20 cellular contexts compared by ENCODE assay signal in the genomic region with DNA sequence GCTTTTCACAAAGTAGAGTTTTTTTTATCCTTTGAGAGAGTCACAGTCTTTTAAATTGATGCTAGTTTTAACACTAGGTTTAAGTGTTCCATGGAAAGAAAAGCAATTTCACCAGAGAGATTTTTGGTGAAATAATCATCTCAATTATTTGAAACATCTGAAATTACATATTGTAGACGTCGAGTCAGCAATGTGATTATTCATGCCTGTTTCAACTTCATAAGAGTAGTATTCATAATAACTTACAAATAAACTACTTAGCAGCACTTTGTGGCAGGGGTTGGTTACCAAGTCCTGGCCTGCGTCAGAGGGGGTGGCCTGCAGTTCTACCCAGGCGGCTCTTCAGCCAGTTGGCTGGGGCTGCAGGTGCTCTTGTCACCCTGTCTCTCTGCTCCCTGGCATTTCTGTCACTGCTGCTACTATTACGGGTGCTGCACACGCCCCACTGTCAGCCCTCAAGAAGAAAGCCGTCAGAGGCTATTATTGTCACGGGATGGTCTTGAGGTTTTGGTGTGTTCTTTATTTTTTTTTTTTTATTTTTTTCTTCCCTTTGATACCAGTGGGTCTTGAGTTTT. TPM values are rescaled to one million over a fixed set of nuclear protein-coding genes. Genes with fewer than 3 reads are reported as not detected.
DNase-seq lines count a peak whose midpoint lies in the region; ATAC-seq and TF ChIP-seq lines count a peak whose summit lies in the region.
"Had no signal": no experiment of that assay in that cellular context is flagged by ENCODE, and none has a peak within 500 bp of the region (broad histone marks: within the 10 kb centered on the region; RNA-seq: fewer than 3 reads in every experiment).

No MANE protein-coding gene starts in this region.

- no peak overlapping the region for H3K4me3 Mint-ChIP-seq in activated naive CD4-positive, alpha-beta T cell treated with anti-CD3 and anti-CD28 coated beads, Interleukin-2, amount 50 U/mL, for 24 hours
- H3K4me3 Mint-ChIP-seq in effector memory CD8-positive, alpha-beta T cell = no peak overlapping the region
- H3K4me3 Mint-ChIP-seq in GM23338 = no peak overlapping the region
- H3K4me3 Mint-ChIP-seq: CD8-positive, alpha-beta memory T cell; nephron had no signal

- peaks cover 59% of the 10 kb centered on the region for H3K4me1 Mint-ChIP-seq in activated naive CD4-positive, alpha-beta T cell treated with anti-CD3 and anti-CD28 coated beads, Interleukin-2, amount 50 U/mL, for 24 hours
- peaks cover 4 to 5% of the 10 kb centered on the region in 2 donors for H3K4me1 Mint-ChIP-seq in effector memory CD8-positive, alpha-beta T cell (ENCODE audit: low read depth in 2 of 2)
- peaks cover 8% of the 10 kb centered on the region for H3K4me1 Mint-ChIP-seq in GM23338

- H3K27ac ChIP-seq in GM23338 (ENCODE audit: low read depth) = no peak overlapping the region
- H3K27ac ChIP-seq: prostate gland, vagina had no signal

- no peaks in the 10 kb centered on the region for H3K27me3 ChIP-seq in GM23338 (ENCODE audit: insufficient read depth)
- H3K27me3 ChIP-seq: vagina had no signal

- no peaks in the 10 kb centered on the region for H3K9me2 ChIP-seq in GM23338 (ENCODE audit: insufficient read depth)

- H3F3A ChIP-seq in GM23338 (replicated peaks; ENCODE audit: low read depth) = no peaks in the 10 kb centered on the region

- H3K4me3 ChIP-seq in GM23338 = no peak overlapping the region
- H3K4me3 ChIP-seq: prostate gland, vagina had no signal

- H3K27ac Mint-ChIP-seq in activated naive CD4-positive, alpha-beta T cell treated with anti-CD3 and anti-CD28 coated beads, Interleukin-2, amount 50 U/mL, for 24 hours = peak overlapping the region; percentile 23
- H3K27ac Mint-ChIP-seq in effector memory CD8-positive, alpha-beta T cell = no peak overlapping the region
- no peak overlapping the region for H3K27ac Mint-ChIP-seq in GM23338
- H3K27ac Mint-ChIP-seq: nephron had no signal

- peaks cover 16% of the 10 kb centered on the region for H3K36me3 Mint-ChIP-seq in activated naive CD4-positive, alpha-beta T cell treated with anti-CD3 and anti-CD28 coated beads, Interleukin-2, amount 50 U/mL, for 24 hours
- peaks cover 43% of the 10 kb centered on the region for H3K36me3 Mint-ChIP-seq in effector memory CD8-positive, alpha-beta T cell (ENCODE audit: insufficient read depth)
- no peaks in the 10 kb centered on the region for H3K36me3 Mint-ChIP-seq in GM23338 (ENCODE audit: low read depth)

- no peak for TF ChIP-seq CTCF in GM23338 (conservative IDR thresholded peaks at IDR 0.05; ENCODE audit: low read depth in 2 of 2)

- no peaks in the 10 kb centered on the region for H3K4me1 ChIP-seq in GM23338 (ENCODE audit: insufficient read depth)
- H3K4me1 ChIP-seq: vagina had no signal

- ATAC-seq in effector memory CD8-positive, alpha-beta T cell (replicated peaks) = peak; percentile 32
- ATAC-seq in GM23338 = no peak
- no peak for ATAC-seq in GM19035 (IDR thresholded peaks at IDR 0.05; ENCODE audit: unreplicated experiment)
- ATAC-seq: Panc1 had no signal

- H3K79me2 ChIP-seq in GM23338 (replicated peaks; ENCODE audit: insufficient read depth) = no peaks in the 10 kb centered on the region

- no peak overlapping the region for H2AFZ ChIP-seq in GM23338

- no peaks in the 10 kb centered on the region for H3K9me3 Mint-ChIP-seq in activated naive CD4-positive, alpha-beta T cell treated with anti-CD3 and anti-CD28 coated beads, Interleukin-2, amount 50 U/mL, for 24 hours
- no peaks in the 10 kb centered on the region for H3K9me3 Mint-ChIP-seq in effector memory CD8-positive, alpha-beta T cell
- no peaks in the 10 kb centered on the region for H3K9me3 Mint-ChIP-seq in GM23338
- H3K9me3 Mint-ChIP-seq: CD8-positive, alpha-beta memory T cell; nephron had no signal

- no peak overlapping the region for H3K4me2 ChIP-seq in GM23338

- H4K20me1 ChIP-seq in GM23338 (replicated peaks; ENCODE audit: insufficient read depth) = no peaks in the 10 kb centered on the region

- H3K36me3 ChIP-seq in GM23338 (ENCODE audit: insufficient read depth) = no peaks in the 10 kb centered on the region
- H3K36me3 ChIP-seq: prostate gland had no signal

- DNase-seq in activated naive CD4-positive, alpha-beta T cell (lab: John Stamatoyannopoulos, UW) = no peak
- no peak for DNase-seq in effector memory CD8-positive, alpha-beta T cell
- DNase-seq in hepatic stellate cell (ENCODE audit: low spot score) = peak; percentile 3
- no peak for DNase-seq in NCI-H2107 treated with DMSO at 0.1 percent for 48 hours (lab: John Stamatoyannopoulos, UW; ENCODE audit: unreplicated experiment)
- no peak for DNase-seq in GM23338 (ENCODE audit: low spot score)
- DNase-seq in NCI-H1436 treated with DMSO at 0.1 percent for 48 hours (lab: John Stamatoyannopoulos, UW) = no peak
- DNase-seq: activated CD4-positive, alpha-beta T cell treated with anti-CD3 and anti-CD28 coated beads for 4 hours; anterior cingulate cortex; DMS79; islet precursor cell; KBM-7; NCI-H1930; T1000 had no signal

- no peaks in the 10 kb centered on the region for H3K27me3 Mint-ChIP-seq in activated naive CD4-positive, alpha-beta T cell treated with anti-CD3 and anti-CD28 coated beads, Interleukin-2, amount 50 U/mL, for 24 hours
- H3K27me3 Mint-ChIP-seq in effector memory CD8-positive, alpha-beta T cell = no peaks in the 10 kb centered on the region
- peaks cover 2% of the 10 kb centered on the region for H3K27me3 Mint-ChIP-seq in GM23338 (ENCODE audit: insufficient read depth, low read depth, poor library complexity)
- H3K27me3 Mint-ChIP-seq: CD8-positive, alpha-beta memory T cell had no signal

TF ChIP-seq in GM23338, 12 proteins besides CTCF, POLR2A, EP300 and RAD21 (continues in another document):
- TF ChIP-seq ETS1 (IDR thresholded peaks at IDR 0.05) (no peak), POLR2AphosphoS5 (IDR thresholded peaks at IDR 0.05; ENCODE audit: low read depth) (no peak), EZH2 (IDR thresholded peaks at IDR 0.05; ENCODE audit: low read depth, unreplicated experiment) (no peak), ZNF114 (CRISPR knock-in tag; IDR thresholded peaks at IDR 0.05) (no peak)

RNA-seq across cellular contexts. Expression of gene MALT1, which starts 50.4 kb away (rescaled TPM):
- 16.3 and 18.8 TPM in 2 replicates for total RNA-seq in GM23338 (2014; rRNA removed; shearing (Covaris generic))
- polyA plus RNA-seq in GM23338 (2016; fragmentation: Nextera tagmentation; extraction: Ambion mirVana) = 5.2 and 5.4 TPM in 2 replicates
